ENCODE assay signal across 1 cellular context in genomic region chr20:50455656-50456451, GRCh38.
A peak's percentile ranks its signal among the peaks of the same experiment; 100 is the strongest.
TF ChIP-seq lines count a peak whose summit lies in the region.

No MANE protein-coding gene starts in this region.

TF ChIP-seq in HepG2, 621 proteins besides CTCF, POLR2A, EP300 and RAD21 (continued from another document and continues in another):
- peak; percentile 96 for TF ChIP-seq ZBTB3 (CRISPR knock-in tag; IDR thresholded peaks at IDR 0.05; ENCODE audit: borderline replicate concordance, low read depth)
- TF ChIP-seq, protein P1, sequence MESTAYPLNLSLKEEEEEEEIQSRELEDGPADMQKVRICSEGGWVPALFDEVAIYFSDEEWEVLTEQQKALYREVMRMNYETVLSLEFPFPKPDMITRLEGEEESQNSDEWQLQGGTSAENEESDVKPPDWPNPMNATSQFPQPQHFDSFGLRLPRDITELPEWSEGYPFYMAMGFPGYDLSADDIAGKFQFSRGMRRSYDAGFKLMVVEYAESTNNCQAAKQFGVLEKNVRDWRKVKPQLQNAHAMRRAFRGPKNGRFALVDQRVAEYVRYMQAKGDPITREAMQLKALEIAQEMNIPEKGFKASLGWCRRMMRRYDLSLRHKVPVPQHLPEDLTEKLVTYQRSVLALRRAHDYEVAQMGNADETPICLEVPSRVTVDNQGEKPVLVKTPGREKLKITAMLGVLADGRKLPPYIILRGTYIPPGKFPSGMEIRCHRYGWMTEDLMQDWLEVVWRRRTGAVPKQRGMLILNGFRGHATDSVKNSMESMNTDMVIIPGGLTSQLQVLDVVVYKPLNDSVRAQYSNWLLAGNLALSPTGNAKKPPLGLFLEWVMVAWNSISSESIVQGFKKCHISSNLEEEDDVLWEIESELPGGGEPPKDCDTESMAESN (CRISPR knock-in tag; conservative IDR thresholded peaks at IDR 0.05), result peak; percentile 94; the same call in 1 of the 2 replicates
- peak; percentile 36; the same call in 1 of the 2 replicates for TF ChIP-seq CBX5 (CRISPR knock-in tag; IDR thresholded peaks at IDR 0.05; ENCODE audit: borderline replicate concordance)
- peak; percentile 99 for TF ChIP-seq MEIS1 (CRISPR knock-in tag; IDR thresholded peaks at IDR 0.05; ENCODE audit: borderline replicate concordance)
- TF ChIP-seq ZFP90 (CRISPR knock-in tag; IDR thresholded peaks at IDR 0.05; ENCODE audit: borderline replicate concordance), result peak; percentile 96
- peak; percentile 91 for TF ChIP-seq ZNF331 (CRISPR knock-in tag; IDR thresholded peaks at IDR 0.05)
- peak; percentile 98 for TF ChIP-seq NCOA1 (CRISPR knock-in tag; IDR thresholded peaks at IDR 0.05)
- TF ChIP-seq ZNF530 (CRISPR knock-in tag; IDR thresholded peaks at IDR 0.05; ENCODE audit: low read depth), result 0 out of 2 replicates have a peak, but pooled peaks have one; percentile 20
- TF ChIP-seq, protein P2, sequence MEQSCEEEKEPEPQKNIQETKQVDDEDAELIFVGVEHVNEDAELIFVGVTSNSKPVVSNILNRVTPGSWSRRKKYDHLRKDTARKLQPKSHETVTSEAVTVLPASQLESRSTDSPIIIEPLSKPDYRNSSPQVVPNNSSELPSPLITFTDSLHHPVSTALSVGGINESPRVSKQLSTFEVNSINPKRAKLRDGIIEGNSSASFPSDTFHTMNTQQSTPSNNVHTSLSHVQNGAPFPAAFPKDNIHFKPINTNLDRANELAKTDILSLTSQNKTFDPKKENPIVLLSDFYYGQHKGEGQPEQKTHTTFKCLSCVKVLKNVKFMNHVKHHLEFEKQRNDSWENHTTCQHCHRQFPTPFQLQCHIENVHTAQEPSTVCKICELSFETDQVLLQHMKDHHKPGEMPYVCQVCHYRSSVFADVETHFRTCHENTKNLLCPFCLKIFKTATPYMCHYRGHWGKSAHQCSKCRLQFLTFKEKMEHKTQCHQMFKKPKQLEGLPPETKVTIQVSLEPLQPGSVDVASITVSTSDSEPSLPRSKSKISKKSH (CRISPR knock-in tag; IDR thresholded peaks at IDR 0.05; ENCODE audit: borderline replicate concordance), result peak; percentile 68; the same call in 1 of the 2 replicates
- TF ChIP-seq ZBTB7B (CRISPR knock-in tag; IDR thresholded peaks at IDR 0.05), result peak; percentile 100
- TF ChIP-seq ESRRA (CRISPR knock-in tag; IDR thresholded peaks at IDR 0.05; ENCODE audit: low read depth), result peak; percentile 93
- TF ChIP-seq NAIF1 (CRISPR knock-in tag; IDR thresholded peaks at IDR 0.05; ENCODE audit: borderline replicate concordance), result 0 out of 2 replicates have a peak, but pooled peaks have one; percentile 64
- TF ChIP-seq STAT6 (CRISPR knock-in tag; IDR thresholded peaks at IDR 0.05; ENCODE audit: borderline replicate concordance), result peak; percentile 96
- peak; percentile 98; the same call in 1 of the 2 replicates for TF ChIP-seq ZBTB8A (CRISPR knock-in tag; IDR thresholded peaks at IDR 0.05; ENCODE audit: borderline replicate concordance, low read depth)
- peak; percentile 89 for TF ChIP-seq SALL2 (CRISPR knock-in tag; IDR thresholded peaks at IDR 0.05)
- TF ChIP-seq, protein P3, sequence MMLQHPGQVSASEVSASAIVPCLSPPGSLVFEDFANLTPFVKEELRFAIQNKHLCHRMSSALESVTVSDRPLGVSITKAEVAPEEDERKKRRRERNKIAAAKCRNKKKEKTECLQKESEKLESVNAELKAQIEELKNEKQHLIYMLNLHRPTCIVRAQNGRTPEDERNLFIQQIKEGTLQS (CRISPR knock-in tag; IDR thresholded peaks at IDR 0.05), result peak; percentile 85
- TF ChIP-seq GZF1 (CRISPR knock-in tag; IDR thresholded peaks at IDR 0.05), result no peak
- TF ChIP-seq, protein P4, sequence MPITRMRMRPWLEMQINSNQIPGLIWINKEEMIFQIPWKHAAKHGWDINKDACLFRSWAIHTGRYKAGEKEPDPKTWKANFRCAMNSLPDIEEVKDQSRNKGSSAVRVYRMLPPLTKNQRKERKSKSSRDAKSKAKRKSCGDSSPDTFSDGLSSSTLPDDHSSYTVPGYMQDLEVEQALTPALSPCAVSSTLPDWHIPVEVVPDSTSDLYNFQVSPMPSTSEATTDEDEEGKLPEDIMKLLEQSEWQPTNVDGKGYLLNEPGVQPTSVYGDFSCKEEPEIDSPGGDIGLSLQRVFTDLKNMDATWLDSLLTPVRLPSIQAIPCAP (CRISPR knock-in tag; IDR thresholded peaks at IDR 0.05; ENCODE audit: low read depth), result 0 out of 2 replicates have a peak, but pooled peaks have one; percentile 68
- TF ChIP-seq ZNF816 (CRISPR knock-in tag; IDR thresholded peaks at IDR 0.05; ENCODE audit: borderline replicate concordance), result peak; percentile 88; the same call in 1 of the 2 replicates
- peak; percentile 51; the same call in 1 of the 2 replicates for TF ChIP-seq ZNF235 (CRISPR knock-in tag; IDR thresholded peaks at IDR 0.05; ENCODE audit: borderline replicate concordance)
- TF ChIP-seq HES4 (CRISPR knock-in tag; IDR thresholded peaks at IDR 0.05; ENCODE audit: borderline replicate concordance), result peak; percentile 88; the same call in 1 of the 2 replicates
- 0 out of 2 replicates have a peak, but pooled peaks have one; percentile 77 for TF ChIP-seq ZNF546 (CRISPR knock-in tag; conservative IDR thresholded peaks at IDR 0.05)
- TF ChIP-seq RNF2 (conservative IDR thresholded peaks at IDR 0.05; ENCODE audit: low read depth), result no peak
- peak; percentile 54 for TF ChIP-seq RBFOX2 (IDR thresholded peaks at IDR 0.05; ENCODE audit: low read depth, low read length)
- peak; percentile 78 for TF ChIP-seq ZNF639 (CRISPR knock-in tag; conservative IDR thresholded peaks at IDR 0.05)
- peak; percentile 82 for TF ChIP-seq TEAD3 (CRISPR knock-in tag; optimal IDR thresholded peaks at IDR 0.05; ENCODE audit: borderline replicate concordance)
- TF ChIP-seq, protein P5, sequence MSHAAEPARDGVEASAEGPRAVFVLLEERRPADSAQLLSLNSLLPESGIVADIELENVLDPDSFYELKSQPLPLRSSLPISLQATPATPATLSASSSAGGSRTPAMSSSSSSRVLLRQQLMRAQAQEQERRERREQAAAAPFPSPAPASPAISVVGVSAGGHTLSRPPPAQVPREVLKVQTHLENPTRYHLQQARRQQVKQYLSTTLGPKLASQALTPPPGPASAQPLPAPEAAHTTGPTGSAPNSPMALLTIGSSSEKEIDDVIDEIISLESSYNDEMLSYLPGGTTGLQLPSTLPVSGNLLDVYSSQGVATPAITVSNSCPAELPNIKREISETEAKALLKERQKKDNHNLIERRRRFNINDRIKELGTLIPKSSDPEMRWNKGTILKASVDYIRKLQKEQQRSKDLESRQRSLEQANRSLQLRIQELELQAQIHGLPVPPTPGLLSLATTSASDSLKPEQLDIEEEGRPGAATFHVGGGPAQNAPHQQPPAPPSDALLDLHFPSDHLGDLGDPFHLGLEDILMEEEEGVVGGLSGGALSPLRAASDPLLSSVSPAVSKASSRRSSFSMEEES (CRISPR knock-in tag; IDR thresholded peaks at IDR 0.05), result peak; percentile 84
- no peak for TF ChIP-seq ZZZ3 (CRISPR knock-in tag; IDR thresholded peaks at IDR 0.05; ENCODE audit: borderline replicate concordance)
- TF ChIP-seq NFKB2 (CRISPR knock-in tag; IDR thresholded peaks at IDR 0.05; ENCODE audit: borderline replicate concordance), result peak; percentile 90; the same call in 1 of the 2 replicates
- peak; percentile 92 for TF ChIP-seq JUN (CRISPR knock-in tag; IDR thresholded peaks at IDR 0.05)
- TF ChIP-seq ZNF773 (CRISPR knock-in tag; IDR thresholded peaks at IDR 0.05; ENCODE audit: borderline replicate concordance), result peak; percentile 5; the same call in 1 of the 2 replicates
- TF ChIP-seq NFE2L2 (IDR thresholded peaks at IDR 0.05; ENCODE audit: low read length), result no peak
- peak; percentile 95 for TF ChIP-seq HOXA3 (CRISPR knock-in tag; IDR thresholded peaks at IDR 0.05)
- TF ChIP-seq TFDP2 (CRISPR knock-in tag; IDR thresholded peaks at IDR 0.05), result peak; percentile 75
- peak; percentile 80; the same call in 1 of the 2 replicates for TF ChIP-seq E2F2 (CRISPR knock-in tag; IDR thresholded peaks at IDR 0.05; ENCODE audit: borderline replicate concordance)
- TF ChIP-seq ZNF616 (CRISPR knock-in tag; IDR thresholded peaks at IDR 0.05; ENCODE audit: low read depth), result peak; percentile 26; the same call in 1 of the 2 replicates
- TF ChIP-seq, protein P6, sequence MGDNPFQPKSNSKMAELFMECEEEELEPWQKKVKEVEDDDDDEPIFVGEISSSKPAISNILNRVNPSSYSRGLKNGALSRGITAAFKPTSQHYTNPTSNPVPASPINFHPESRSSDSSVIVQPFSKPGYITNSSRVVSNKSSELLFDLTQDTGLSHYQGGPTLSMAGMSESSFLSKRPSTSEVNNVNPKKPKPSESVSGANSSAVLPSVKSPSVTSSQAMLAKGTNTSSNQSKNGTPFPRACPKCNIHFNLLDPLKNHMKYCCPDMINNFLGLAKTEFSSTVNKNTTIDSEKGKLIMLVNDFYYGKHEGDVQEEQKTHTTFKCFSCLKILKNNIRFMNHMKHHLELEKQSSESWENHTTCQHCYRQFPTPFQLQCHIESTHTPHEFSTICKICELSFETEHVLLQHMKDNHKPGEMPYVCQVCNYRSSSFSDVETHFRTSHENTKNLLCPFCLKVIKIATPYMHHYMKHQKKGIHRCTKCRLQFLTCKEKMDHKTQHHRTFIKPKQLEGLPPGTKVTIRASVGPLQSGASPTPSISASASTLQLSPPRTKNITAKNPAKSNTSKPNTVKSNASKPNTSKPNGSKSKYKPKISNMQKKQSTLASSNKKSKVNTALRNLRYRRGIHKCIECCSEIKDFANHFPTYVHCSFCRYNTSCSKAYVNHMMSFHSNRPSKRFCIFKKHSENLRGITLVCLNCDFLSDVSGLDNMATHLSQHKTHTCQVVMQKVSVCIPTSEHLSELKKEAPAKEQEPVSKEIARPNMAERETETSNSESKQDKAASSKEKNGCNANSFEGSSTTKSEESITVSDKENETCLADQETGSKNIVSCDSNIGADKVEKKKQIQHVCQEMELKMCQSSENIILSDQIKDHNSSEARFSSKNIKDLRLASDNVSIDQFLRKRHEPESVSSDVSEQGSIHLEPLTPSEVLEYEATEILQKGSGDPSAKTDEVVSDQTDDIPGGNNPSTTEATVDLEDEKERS (CRISPR knock-in tag; IDR thresholded peaks at IDR 0.05), result peak; percentile 55
- TF ChIP-seq ZBTB4 (CRISPR knock-in tag; IDR thresholded peaks at IDR 0.05; ENCODE audit: borderline replicate concordance), result peak; percentile 98
- TF ChIP-seq ZNF792 (CRISPR knock-in tag; IDR thresholded peaks at IDR 0.05), result no peak; the same call in 1 of the 2 replicates
- peak; percentile 94; the same call in 1 of the 2 replicates for TF ChIP-seq ZNF44 (CRISPR knock-in tag; IDR thresholded peaks at IDR 0.05)
